Comparison of ENCODE assay signal across 20 cellular contexts in genomic region chr17:59151007-59151406, GRCh38. TPM values are rescaled to one million over a fixed set of nuclear protein-coding genes. Genes with fewer than 3 reads are reported as not detected.
DNase-seq lines count a peak whose midpoint lies in the region; ATAC-seq and TF ChIP-seq lines count a peak whose summit lies in the region.
"Had no signal": no experiment of that assay in that cellular context is flagged by ENCODE, and none has a peak within 500 bp of the region (broad histone marks: within the 10 kb centered on the region; RNA-seq: fewer than 3 reads in every experiment).

No MANE protein-coding gene starts in this region.

- CTCF ChIA-PET in HEK293 (lab: Yijun Ruan, JAX) = interaction anchor here (0.8 to 1.2 kb wide), 2 partner anchors 14 to 440 kb away, joined by 4 to 5 read pairs; no protein-coding TSS in a partner anchor

- peaks cover 20% of the 10 kb centered on the region for H3K4me1 ChIP-seq in HEK293 (ENCODE audit: control insufficient read depth, insufficient read depth, low read length)
- H3K4me1 ChIP-seq in RWPE2 (ENCODE audit: insufficient read depth, poor library complexity, severe bottlenecking) = peaks cover 42% of the 10 kb centered on the region
- H3K4me1 ChIP-seq: parathyroid adenoma had no signal

- H3K9me3 ChIP-seq in HEK293 (ENCODE audit: control insufficient read depth, insufficient read depth, low read depth, low read length) (no peaks in the 10 kb centered on the region), RWPE2 (ENCODE audit: severe bottlenecking) (no peaks in the 10 kb centered on the region)
- H3K9me3 ChIP-seq: suprapubic skin had no signal

- no peak overlapping the region for H3K4me3 ChIP-seq in HEK293 (ENCODE audit: low read depth, low read length)
- no peak overlapping the region for H3K4me3 ChIP-seq in RWPE2 (ENCODE audit: severe bottlenecking)
- H3K4me3 ChIP-seq: GM23248, suprapubic skin had no signal

- peak overlapping the region; percentile 44 for H3K4me3 Mint-ChIP-seq in osteocyte (ENCODE audit: unreplicated experiment)
- H3K4me3 Mint-ChIP-seq: B cell had no signal

- H3K36me3 ChIP-seq in HEK293 (ENCODE audit: control insufficient read depth in 2 of 2, insufficient read depth in 1 of 2, low read length in 2 of 2) = peaks cover 0 to 15% of the 10 kb centered on the region in 2 experiments; a peak in 1 of 3 replicates
- peaks cover 52% of the 10 kb centered on the region for H3K36me3 ChIP-seq in RWPE2 (ENCODE audit: low read depth)
- H3K36me3 ChIP-seq: suprapubic skin had no signal

- H3K27ac Mint-ChIP-seq in osteocyte (ENCODE audit: unreplicated experiment) = no peak overlapping the region
- H3K27ac Mint-ChIP-seq: B cell had no signal

- peaks cover 47% of the 10 kb centered on the region for H3K4me1 Mint-ChIP-seq in osteocyte (ENCODE audit: unreplicated experiment)

- H3K36me3 Mint-ChIP-seq in osteocyte (ENCODE audit: unreplicated experiment) = no peaks in the 10 kb centered on the region

- no peak for TF ChIP-seq CTCF in HEK293 (tag by site-specific recombination; IDR thresholded peaks at IDR 0.05)
- no peak for TF ChIP-seq CTCF in RWPE2 (IDR thresholded peaks at IDR 0.05; ENCODE audit: poor library complexity, severe bottlenecking)
- TF ChIP-seq CTCF in osteocyte (IDR thresholded peaks at IDR 0.05) = no peak

- H3K27ac ChIP-seq in HEK293 (ENCODE audit: extremely low read depth, low read depth, low read length) (no peak overlapping the region), RWPE2 (ENCODE audit: poor library complexity, severe bottlenecking) (peak overlapping the region; percentile 93)
- H3K27ac ChIP-seq: GM23248, parathyroid adenoma, suprapubic skin had no signal

- POLR2A ChIA-PET in HEK293 (lab: Yijun Ruan, JAX) = interaction anchor here (0.6 to 3.0 kb wide), 4 partner anchors 8 to 459 kb away, joined by 3 to 11 read pairs (median 4); partner anchors contain the start of genes RAD51C, TEX14 and TRIM37

- no peaks in the 10 kb centered on the region for H3K27me3 ChIP-seq in RWPE2 (ENCODE audit: insufficient read depth, poor library complexity, severe bottlenecking)
- H3K27me3 ChIP-seq: suprapubic skin had no signal

- H3K9me3 Mint-ChIP-seq in osteocyte (ENCODE audit: unreplicated experiment) = no peaks in the 10 kb centered on the region

- DNase-seq in RWPE2 (ENCODE audit: low spot score) = no peak
- DNase-seq in cerebellum (ENCODE audit: low spot score) = peak; percentile 12
- DNase-seq in osteocyte (ENCODE audit: extremely low spot score, unreplicated experiment) = no peak
- no peak for DNase-seq in activated effector memory CD4-positive, alpha-beta T cell treated with Interleukin-2 at 50 U/mL for 16 hours
- no peak for DNase-seq in activated naive CD4-positive, alpha-beta T cell treated with anti-CD3 and anti-CD28 coated beads, Interleukin-2, amount 50 U/mL, for 16 hours
- DNase-seq: activated CD4-positive, alpha-beta T cell treated with anti-CD3 and anti-CD28 coated beads for 4 hours; activated CD8-positive, alpha-beta memory T cell treated with anti-CD3 and anti-CD28 coated beads, Interleukin-2, amount 50 U/mL, for 4 hours; activated naive CD4-positive, alpha-beta T cell; aorta; cortex of kidney; GF-D8; GM23248; NCI-H2227 treated with DMSO at 0.1 percent for 48 hours; SIG-M5; stimulated activated CD4-positive, alpha-beta T cell treated with anti-CD3 and anti-CD28 coated beads, Interleukin-4, amount 100 ng/mL, for 24 hours had no signal

- no peaks in the 10 kb centered on the region for H3K27me3 Mint-ChIP-seq in osteocyte (ENCODE audit: unreplicated experiment)
- H3K27me3 Mint-ChIP-seq: B cell had no signal

- no peak for ATAC-seq in RWPE2 (ENCODE audit: low read depth)
- ATAC-seq in HG02759 (IDR thresholded peaks at IDR 0.05; ENCODE audit: unreplicated experiment) = no peak

TF ChIP-seq in HEK293, 187 proteins besides CTCF, POLR2A, EP300 and RAD21 (continues in another document):
- TF ChIP-seq, protein P1, sequence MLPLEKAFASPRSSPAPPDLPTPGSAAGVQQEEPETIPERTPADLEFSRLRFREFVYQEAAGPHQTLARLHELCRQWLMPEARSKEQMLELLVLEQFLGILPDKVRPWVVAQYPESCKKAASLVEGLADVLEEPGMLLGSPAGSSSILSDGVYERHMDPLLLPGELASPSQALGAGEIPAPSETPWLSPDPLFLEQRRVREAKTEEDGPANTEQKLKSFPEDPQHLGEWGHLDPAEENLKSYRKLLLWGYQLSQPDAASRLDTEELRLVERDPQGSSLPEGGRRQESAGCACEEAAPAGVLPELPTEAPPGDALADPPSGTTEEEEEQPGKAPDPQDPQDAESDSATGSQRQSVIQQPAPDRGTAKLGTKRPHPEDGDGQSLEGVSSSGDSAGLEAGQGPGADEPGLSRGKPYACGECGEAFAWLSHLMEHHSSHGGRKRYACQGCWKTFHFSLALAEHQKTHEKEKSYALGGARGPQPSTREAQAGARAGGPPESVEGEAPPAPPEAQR (tag by site-specific recombination; IDR thresholded peaks at IDR 0.05) = no peak
- no peak for TF ChIP-seq ZNF488 (tag by site-specific recombination; IDR thresholded peaks at IDR 0.05)
- no peak for TF ChIP-seq ZNF654 (tag by site-specific recombination; IDR thresholded peaks at IDR 0.05; ENCODE audit: low read depth)
- TF ChIP-seq PRDM2 (tag by site-specific recombination; IDR thresholded peaks at IDR 0.05; ENCODE audit: borderline replicate concordance) = no peak
- no peak for TF ChIP-seq ZNF600 (tag by site-specific recombination; IDR thresholded peaks at IDR 0.05)
- TF ChIP-seq, protein P2, sequence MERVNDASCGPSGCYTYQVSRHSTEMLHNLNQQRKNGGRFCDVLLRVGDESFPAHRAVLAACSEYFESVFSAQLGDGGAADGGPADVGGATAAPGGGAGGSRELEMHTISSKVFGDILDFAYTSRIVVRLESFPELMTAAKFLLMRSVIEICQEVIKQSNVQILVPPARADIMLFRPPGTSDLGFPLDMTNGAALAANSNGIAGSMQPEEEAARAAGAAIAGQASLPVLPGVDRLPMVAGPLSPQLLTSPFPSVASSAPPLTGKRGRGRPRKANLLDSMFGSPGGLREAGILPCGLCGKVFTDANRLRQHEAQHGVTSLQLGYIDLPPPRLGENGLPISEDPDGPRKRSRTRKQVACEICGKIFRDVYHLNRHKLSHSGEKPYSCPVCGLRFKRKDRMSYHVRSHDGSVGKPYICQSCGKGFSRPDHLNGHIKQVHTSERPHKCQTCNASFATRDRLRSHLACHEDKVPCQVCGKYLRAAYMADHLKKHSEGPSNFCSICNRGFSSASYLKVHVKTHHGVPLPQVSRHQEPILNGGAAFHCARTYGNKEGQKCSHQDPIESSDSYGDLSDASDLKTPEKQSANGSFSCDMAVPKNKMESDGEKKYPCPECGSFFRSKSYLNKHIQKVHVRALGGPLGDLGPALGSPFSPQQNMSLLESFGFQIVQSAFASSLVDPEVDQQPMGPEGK (tag by site-specific recombination; IDR thresholded peaks at IDR 0.05) = no peak
- TF ChIP-seq SCRT1 (tag by site-specific recombination; IDR thresholded peaks at IDR 0.05; ENCODE audit: borderline replicate concordance) = no peak

RNA-seq across cellular contexts. Expression of gene SKA2, which starts 4.0 kb away (rescaled TPM):
- total RNA-seq in cerebellum (70.2 TPM), osteocyte (50.5 and 60.2 TPM in 2 replicates)

RNA-seq across cellular contexts. Expression of gene PRR11, which starts 4.5 kb away (rescaled TPM):
- total RNA-seq in cerebellum (11.7 TPM), osteocyte (11.1 TPM in 2 replicates)

RNA-seq across cellular contexts. Expression of gene TRIM37, which starts 44.3 kb away (rescaled TPM):
- total RNA-seq in cerebellum (71.3 TPM), osteocyte (32.6 and 35.9 TPM in 2 replicates)

RNA-seq across cellular contexts. Expression of gene SMG8, which starts 58.8 kb away (rescaled TPM):
- total RNA-seq in cerebellum (19.0 TPM), osteocyte (18.5 and 21.5 TPM in 2 replicates)
